Comparison of ENCODE assay signal across 23 cellular contexts in the genomic region with DNA sequence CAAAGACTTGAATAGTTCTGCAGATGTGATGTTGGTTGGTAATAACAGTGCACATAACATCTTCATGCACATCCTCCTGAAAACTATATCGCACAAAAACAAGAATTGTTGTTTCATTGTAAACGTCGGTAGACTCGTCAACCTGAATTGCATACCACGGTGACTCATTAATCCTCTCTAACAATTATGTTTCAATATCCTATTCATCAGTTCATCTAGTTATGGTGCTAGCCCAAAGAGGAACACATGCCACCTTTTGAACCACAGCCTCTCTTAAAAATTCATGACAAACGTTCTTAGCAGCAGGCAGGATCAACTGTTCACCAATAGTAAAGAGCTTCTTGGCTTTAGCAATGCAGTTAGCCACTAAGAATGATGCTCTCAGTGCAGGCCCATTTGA.
"Had no signal": no experiment of that assay in that cellular context is flagged by ENCODE, and none has a peak within 500 bp of the region (broad histone marks: within the 10 kb centered on the region; RNA-seq: fewer than 3 reads in every experiment).

No MANE protein-coding gene starts in this region.

- H3K4me2 ChIP-seq: SK-N-SH had no signal

- H3K9me3 ChIP-seq: MG63, SK-N-SH had no signal

- H3K9ac ChIP-seq: SK-N-SH had no signal

- H3K36me3 ChIP-seq: MG63 had no signal

- H3K27ac ChIP-seq: HL-60, RWPE1 had no signal

- H3K4me3 ChIP-seq: MG63 had no signal

- DNase-seq: IMR-90, Karpas-422, KG1, MG63, NCI-H1092, NCI-H1105 treated with DMSO at 0.1 percent for 48 hours, NCI-H1417 treated with DMSO at 0.1 percent for 48 hours, NCI-H146, NCI-H1694 treated with DMSO at 0.1 percent for 48 hours, NCI-H1930, NCI-H2081, NCI-H2107, NCI-H226, NCI-H446, NCI-H510A, NCI-H524 treated with DMSO at 0.1 percent for 48 hours, NCI-H69, NCI-H774, PC-3, SHP77, SK-N-SH had no signal
